Comparison of ENCODE assay signal across 1 cellular context in genomic region chr17:42055496-42055895, GRCh38.
A peak's percentile ranks its signal among the peaks of the same experiment; 100 is the strongest.
TF ChIP-seq lines count a peak whose summit lies in the region.

No MANE protein-coding gene starts in this region.

TF ChIP-seq in HepG2, 621 proteins besides CTCF, POLR2A, EP300 and RAD21:
- 0 out of 2 replicates have a peak, but pooled peaks have one; percentile 32 for TF ChIP-seq ZNF547 (CRISPR knock-in tag; IDR thresholded peaks at IDR 0.05)
- TF ChIP-seq BHLHE40 (IDR thresholded peaks at IDR 0.05; ENCODE audit: low read length), result peak; percentile 42; the same call in 1 of the 2 replicates
- no peak for TF ChIP-seq DNMT1 (CRISPR knock-in tag; IDR thresholded peaks at IDR 0.05)
- no peak for TF ChIP-seq ASH2L (IDR thresholded peaks at IDR 0.05; ENCODE audit: insufficient read length, low read depth, low read length)
- TF ChIP-seq ZEB1 (IDR thresholded peaks at IDR 0.05; ENCODE audit: insufficient replicate concordance, low read depth), result no peak
- TF ChIP-seq ZNF503 (CRISPR knock-in tag; IDR thresholded peaks at IDR 0.05), result no peak
- TF ChIP-seq ETS1 (CRISPR knock-in tag; IDR thresholded peaks at IDR 0.05), result no peak
- TF ChIP-seq FOSL2 (CRISPR knock-in tag; IDR thresholded peaks at IDR 0.05), result peak; percentile 44
- no peak for TF ChIP-seq SYNCRIP (IDR thresholded peaks at IDR 0.05; ENCODE audit: insufficient read depth, low read depth, low read length)
- TF ChIP-seq TFDP1 (CRISPR knock-in tag; IDR thresholded peaks at IDR 0.05; ENCODE audit: borderline replicate concordance), result no peak
- no peak for TF ChIP-seq ZFP36 (IDR thresholded peaks at IDR 0.05; ENCODE audit: borderline replicate concordance, low read depth, low read length, partially characterized antibody)
- TF ChIP-seq ZNF598 (CRISPR knock-in tag; IDR thresholded peaks at IDR 0.05; ENCODE audit: borderline replicate concordance), result 0 out of 2 replicates have a peak, but pooled peaks have one; percentile 36
- TF ChIP-seq YY1 (IDR thresholded peaks at IDR 0.05; ENCODE audit: insufficient read depth, insufficient replicate concordance, low read depth, low read length), result no peak
- no peak for TF ChIP-seq ZNF274 (CRISPR knock-in tag; IDR thresholded peaks at IDR 0.05)
